Comparison of ENCODE assay signal across 11 cellular contexts in genomic region chr5:55538621-55539020, GRCh38. TPM values are rescaled to one million over a fixed set of nuclear protein-coding genes. Genes with fewer than 3 reads are reported as not detected.
A peak's percentile ranks its signal among the peaks of the same experiment; 100 is the strongest.
DNase-seq lines count a peak whose midpoint lies in the region; ATAC-seq and TF ChIP-seq lines count a peak whose summit lies in the region.
"Had no signal": no experiment of that assay in that cellular context is flagged by ENCODE, and none has a peak within 500 bp of the region (broad histone marks: within the 10 kb centered on the region; RNA-seq: fewer than 3 reads in every experiment).

No MANE protein-coding gene starts in this region.

- H3K4me1 ChIP-seq in stomach, result peaks cover 6 to 12% (median 9%) of the 10 kb centered on the region in 4 donors

- H3K4me3 ChIP-seq in Jurkat, Clone E6-1 (ENCODE audit: low read length), result peak overlapping the region; percentile 12; the same call in 1 of the 2 replicates
- H3K4me3 ChIP-seq in astrocyte of the spinal cord (ENCODE audit: low read depth, low read length) (no peak overlapping the region), stomach (no peak overlapping the region)
- H3K4me3 ChIP-seq: K562, ovary had no signal

- ATAC-seq in activated T-cell treated with anti-CD3 and anti-CD28 coated beads, Interleukin-2, amount 50 U/mL, for 72 hours (replicated peaks in 1 of 2), result no peak
- no peak for ATAC-seq in GM18519 (IDR thresholded peaks at IDR 0.05; ENCODE audit: low FRiP score, unreplicated experiment)
- ATAC-seq: activated naive CD4-positive, alpha-beta T cell treated with anti-CD3 and anti-CD28 coated beads, Interleukin-2, amount 50 U/mL, for 72 hours; K562 had no signal

- in situ Hi-C loops in astrocyte of the spinal cord (cut with HindIII; ENCODE audit: low sequenced_read_pairs), result no loop called here

- TF ChIP-seq CTCF in astrocyte of the spinal cord (IDR thresholded peaks at IDR 0.05; ENCODE audit: low read depth, low read length), result no peak
- no peak for TF ChIP-seq CTCF in stomach (IDR thresholded peaks at IDR 0.05)

- no peaks in the 10 kb centered on the region for H3K9me3 ChIP-seq in stomach
- H3K9me3 ChIP-seq: ovary had no signal

- H3K4me1 Mint-ChIP-seq in activated T-cell treated with anti-CD3 and anti-CD28 coated beads, Interleukin-2, amount 50 U/mL, for 72 hours (ENCODE audit: low read depth), result peaks cover 62% of the 10 kb centered on the region

- H3K27me3 ChIP-seq in stomach, result no peaks in the 10 kb centered on the region
- H3K27me3 ChIP-seq: ovary had no signal

- H3K27ac Mint-ChIP-seq in activated T-cell treated with anti-CD3 and anti-CD28 coated beads, Interleukin-2, amount 50 U/mL, for 72 hours, result peak overlapping the region; percentile 31

- no peaks in the 10 kb centered on the region for H3K27me3 Mint-ChIP-seq in activated T-cell treated with anti-CD3 and anti-CD28 coated beads, Interleukin-2, amount 50 U/mL, for 72 hours (ENCODE audit: low read depth)

- WGBS in stomach, 5 donors, result 31 to 59% (median 35%) methylated on average over 2 of the region's 2 CpGs

- no peak for DNase-seq in activated T-cell treated with anti-CD3 and anti-CD28 coated beads, Interleukin-2, amount 50 U/mL, for 72 hours
- DNase-seq in activated T-cell treated with anti-CD3 and anti-CD28 coated beads for 4 hours (no peak), astrocyte of the spinal cord (ENCODE audit: low read depth, low spot score) (peak; percentile 8), stomach (no peak)
- no peak for DNase-seq in Jurkat, Clone E6-1 (ENCODE audit: low read depth, low spot score)
- DNase-seq in stimulated activated CD4-positive, alpha-beta T cell treated with anti-CD3 and anti-CD28 coated beads, Interleukin-4, amount 100 ng/mL, for 1 hour, result no peak
- DNase-seq in stimulated activated CD4-positive, alpha-beta T cell treated with anti-CD3 and anti-CD28 coated beads, Interleukin-15, amount 100 ng/mL, for 24 hours, result no peak
- DNase-seq: ovary had no signal

- peak overlapping the region; percentile 67 to 78 for H3K4me3 Mint-ChIP-seq in activated T-cell treated with anti-CD3 and anti-CD28 coated beads, Interleukin-2, amount 50 U/mL, for 72 hours

- no peaks in the 10 kb centered on the region for H3K36me3 Mint-ChIP-seq in activated T-cell treated with anti-CD3 and anti-CD28 coated beads, Interleukin-2, amount 50 U/mL, for 72 hours (ENCODE audit: insufficient read depth in 2 of 2)
- H3K36me3 Mint-ChIP-seq: activated naive CD4-positive, alpha-beta T cell treated with anti-CD3 and anti-CD28 coated beads, Interleukin-2, amount 50 U/mL, for 72 hours had no signal

- peak overlapping the region in 3 of 5 donors; percentile 30 to 56 (median 39) for H3K27ac ChIP-seq in stomach
- H3K27ac ChIP-seq: ovary had no signal

- H3K9me3 Mint-ChIP-seq in activated T-cell treated with anti-CD3 and anti-CD28 coated beads, Interleukin-2, amount 50 U/mL, for 72 hours, result no peaks in the 10 kb centered on the region
- H3K9me3 Mint-ChIP-seq: activated naive CD4-positive, alpha-beta T cell treated with anti-CD3 and anti-CD28 coated beads, Interleukin-2, amount 50 U/mL, for 72 hours had no signal

- H3K36me3 ChIP-seq in stomach, result no peaks in the 10 kb centered on the region
- H3K36me3 ChIP-seq: ovary had no signal

- no peak for TF ChIP-seq EP300 in stomach (IDR thresholded peaks at IDR 0.05)

- intact Hi-C loops in stomach (cut with DNase I; ENCODE audit: low total_unique reads), result no loop called here

- no peak for TF ChIP-seq POLR2A in stomach (IDR thresholded peaks at IDR 0.05)

RNA-seq across cellular contexts. Expression of gene PLPP1, which starts 3.9 kb away (rescaled TPM):
- 10 to 100 TPM; 12.2 to 23.3 TPM for total RNA-seq in activated T-cell treated with anti-CD3 and anti-CD28 coated beads, Interleukin-2, amount 50 U/mL, for 72 hours
- 11.6 TPM for polyA plus RNA-seq in Jurkat, Clone E6-1 (2012; ENCODE audit: insufficient read depth, insufficient read length)
- total RNA-seq in stomach, result 100 to 1,000 TPM in 3 of 5 donors, 10 to 100 TPM in 2; 63.6 to 592 (median 175) TPM
- 10 to 100 TPM; 29.5 to 48.7 (median 32.4) TPM for polyA plus RNA-seq in stomach
